26 cellular contexts compared by ENCODE assay signal in the genomic region with DNA sequence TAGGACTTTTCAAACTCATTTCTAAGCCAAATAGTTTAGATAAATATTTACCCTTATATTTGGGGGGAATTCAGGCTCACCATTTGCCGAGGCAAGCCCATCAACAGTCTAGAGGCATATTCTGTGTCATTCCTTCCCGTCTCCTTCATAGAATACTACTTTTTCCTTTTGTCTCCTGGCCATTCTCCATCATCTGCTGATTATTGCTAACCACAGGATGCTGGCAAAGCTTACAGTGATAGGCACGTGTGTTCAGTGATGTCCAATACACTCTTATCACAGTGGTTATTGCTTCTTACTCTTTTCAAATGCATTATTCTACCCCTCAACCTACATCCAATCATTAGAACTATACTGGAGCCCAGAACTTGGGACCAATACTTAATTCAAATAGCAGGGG.
"Had no signal": no experiment of that assay in that cellular context is flagged by ENCODE, and none has a peak within 500 bp of the region (broad histone marks: within the 10 kb centered on the region; RNA-seq: fewer than 3 reads in every experiment).

No MANE protein-coding gene starts in this region.

- ATAC-seq: Right ventricle myocardium inferior, T-cell had no signal

- DNase-seq: activated CD4-positive, alpha-beta memory T cell treated with anti-CD3 and anti-CD28 coated beads, Interleukin-2, amount 10 ng/mL, durations not matched to agents 7 days and 5 days; activated CD4-positive, alpha-beta T cell treated with anti-CD3 and anti-CD28 coated beads, Interleukin-2, amount 10 ng/mL, durations not matched to agents 7 days and 5 days; activated CD4-positive, CD25-positive, alpha-beta regulatory T cell; activated gamma-delta T cell; activated naive CD4-positive, alpha-beta T cell treated with anti-CD3 and anti-CD28 coated beads for 36 hours; activated T-cell treated with anti-CD3 and anti-CD28 coated beads, Interleukin-2, amount 50 U/mL, for 1 hour; amygdala; NCI-H1105 treated with DMSO at 0.1 percent for 48 hours; NCI-H146; NCI-H2029; NCI-H2107; NCI-H2171 treated with DMSO at 0.1 percent for 48 hours; NCI-H345; NCI-H510A; NCI-H526 treated with DMSO at 0.1 percent for 48 hours; NCI-H82; RPMI8226; T-cell; T-helper 2 cell; T1000 had no signal

- H3K27ac Mint-ChIP-seq: activated CD4-positive, alpha-beta memory T cell treated with anti-CD3 and anti-CD28 coated beads, Interleukin-2, amount 10 ng/mL, durations not matched to agents 7 days and 5 days; activated CD4-positive, alpha-beta T cell treated with anti-CD3 and anti-CD28 coated beads, Interleukin-2, amount 10 ng/mL, durations not matched to agents 7 days and 5 days; activated naive CD4-positive, alpha-beta T cell treated with anti-CD3 and anti-CD28 coated beads for 36 hours; activated naive CD8-positive, alpha-beta T cell; activated T-helper 1 cell treated with anti-CD3 and anti-CD28 coated beads, Interleukin-12 subunit alpha, Interleukin-12 subunit beta, Interleukin-2, Interleukin-4 antibody, amounts not matched to agents 30 ng/mL and 10 ng/mL and 1 ng/mL, durations not matched to agents 14 hours and 24 hours and 36 hours; T-cell had no signal

- H3K9ac ChIP-seq: KMS-11 had no signal

- H3K4me3 Mint-ChIP-seq: activated CD4-positive, alpha-beta memory T cell treated with anti-CD3 and anti-CD28 coated beads, Interleukin-2, amount 10 ng/mL, durations not matched to agents 7 days and 5 days; activated CD4-positive, alpha-beta T cell treated with anti-CD3 and anti-CD28 coated beads, Interleukin-2, amount 10 ng/mL, durations not matched to agents 7 days and 5 days; activated naive CD4-positive, alpha-beta T cell treated with anti-CD3 and anti-CD28 coated beads for 36 hours; activated naive CD8-positive, alpha-beta T cell; activated T-helper 1 cell treated with anti-CD3 and anti-CD28 coated beads, Interleukin-12 subunit alpha, Interleukin-12 subunit beta, Interleukin-2, Interleukin-4 antibody, amounts not matched to agents 30 ng/mL and 10 ng/mL and 1 ng/mL, durations not matched to agents 14 hours and 24 hours and 36 hours; T-cell had no signal

- H3K4me2 ChIP-seq: KMS-11 had no signal

- FAIRE-seq: TTC549 had no signal

- H3K27me3 Mint-ChIP-seq: activated CD4-positive, alpha-beta memory T cell treated with anti-CD3 and anti-CD28 coated beads, Interleukin-2, amount 10 ng/mL, durations not matched to agents 7 days and 5 days; activated CD4-positive, alpha-beta T cell treated with anti-CD3 and anti-CD28 coated beads, Interleukin-2, amount 10 ng/mL, durations not matched to agents 7 days and 5 days; activated naive CD8-positive, alpha-beta T cell; T-cell had no signal

- H3K9me3 Mint-ChIP-seq: activated CD4-positive, alpha-beta memory T cell treated with anti-CD3 and anti-CD28 coated beads, Interleukin-2, amount 10 ng/mL, durations not matched to agents 7 days and 5 days; activated CD4-positive, alpha-beta T cell treated with anti-CD3 and anti-CD28 coated beads, Interleukin-2, amount 10 ng/mL, durations not matched to agents 7 days and 5 days; activated naive CD4-positive, alpha-beta T cell treated with anti-CD3 and anti-CD28 coated beads for 36 hours; activated T-helper 1 cell treated with anti-CD3 and anti-CD28 coated beads, Interleukin-12 subunit alpha, Interleukin-12 subunit beta, Interleukin-2, Interleukin-4 antibody, amounts not matched to agents 30 ng/mL and 10 ng/mL and 1 ng/mL, durations not matched to agents 14 hours and 24 hours and 36 hours had no signal

- H3K27ac ChIP-seq: KMS-11, SK-N-MC had no signal

- H3K4me3 ChIP-seq: SK-N-MC had no signal
